In the genomic region with DNA sequence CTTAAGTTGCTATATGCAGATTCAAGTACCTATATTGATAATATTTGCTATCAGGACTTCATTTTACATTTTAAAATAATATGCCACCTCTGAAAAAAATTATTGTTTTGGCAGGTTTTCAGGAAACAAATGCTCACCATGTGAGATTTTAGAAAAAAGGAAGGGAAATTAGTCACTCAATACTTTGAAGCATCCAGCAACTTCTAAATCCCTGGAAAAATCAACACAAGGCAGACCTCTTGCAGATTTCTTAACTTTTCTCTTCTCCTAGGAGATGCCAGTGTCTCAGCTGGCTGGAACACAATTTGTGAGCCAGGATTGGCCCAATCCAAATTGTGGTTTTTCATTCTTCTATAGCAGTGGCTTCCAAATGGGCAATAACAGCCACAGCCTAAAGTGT, we compare ENCODE assay signal across 1 cellular context.
TF ChIP-seq lines count a peak whose summit lies in the region.

No MANE protein-coding gene starts in this region.

TF ChIP-seq in WTC11, 78 proteins besides CTCF, POLR2A, EP300 and RAD21 (continued from another document):
- no peak for TF ChIP-seq ETV6 (CRISPR knock-in tag; IDR thresholded peaks at IDR 0.05)
- TF ChIP-seq, protein P1, sequence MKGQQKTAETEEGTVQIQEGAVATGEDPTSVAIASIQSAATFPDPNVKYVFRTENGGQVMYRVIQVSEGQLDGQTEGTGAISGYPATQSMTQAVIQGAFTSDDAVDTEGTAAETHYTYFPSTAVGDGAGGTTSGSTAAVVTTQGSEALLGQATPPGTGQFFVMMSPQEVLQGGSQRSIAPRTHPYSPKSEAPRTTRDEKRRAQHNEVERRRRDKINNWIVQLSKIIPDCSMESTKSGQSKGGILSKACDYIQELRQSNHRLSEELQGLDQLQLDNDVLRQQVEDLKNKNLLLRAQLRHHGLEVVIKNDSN (CRISPR knock-in tag; IDR thresholded peaks at IDR 0.05), result no peak
- no peak for TF ChIP-seq OVOL2 (CRISPR knock-in tag; IDR thresholded peaks at IDR 0.05; ENCODE audit: borderline replicate concordance)
- no peak for TF ChIP-seq FOXK1 (CRISPR knock-in tag; IDR thresholded peaks at IDR 0.05)
- no peak for TF ChIP-seq RELA (CRISPR knock-in tag; IDR thresholded peaks at IDR 0.05; ENCODE audit: borderline replicate concordance)
- TF ChIP-seq FOXP4 (CRISPR knock-in tag; IDR thresholded peaks at IDR 0.05), result no peak
- no peak for TF ChIP-seq ZNF671 (CRISPR knock-in tag; IDR thresholded peaks at IDR 0.05)
- no peak for TF ChIP-seq SMAD4 (CRISPR knock-in tag; IDR thresholded peaks at IDR 0.05)
- TF ChIP-seq MYBL2 (CRISPR knock-in tag; IDR thresholded peaks at IDR 0.05), result no peak
- no peak for TF ChIP-seq ATF1 (CRISPR knock-in tag; IDR thresholded peaks at IDR 0.05)
- no peak for TF ChIP-seq FOXJ3 (CRISPR knock-in tag; IDR thresholded peaks at IDR 0.05; ENCODE audit: borderline replicate concordance)
- TF ChIP-seq NR2C2 (CRISPR knock-in tag; IDR thresholded peaks at IDR 0.05), result no peak
